In genomic region chr1:74908131-74908530, GRCh38 we compare ENCODE assay signal across 6 cellular contexts.
"Had no signal": no experiment of that assay in that cellular context is flagged by ENCODE, and none has a peak within 500 bp of the region (broad histone marks: within the 10 kb centered on the region; RNA-seq: fewer than 3 reads in every experiment).

No MANE protein-coding gene starts in this region.

- FAIRE-seq: HTR-8/SVneo, K562 had no signal

- ATAC-seq: K562 had no signal

- DNase-seq: IMR-90, KBM-7, KG1 had no signal

- H3K4me3 ChIP-seq: K562 had no signal

- H3K27ac ChIP-seq: HL-60 had no signal
